3 cellular contexts compared by ENCODE assay signal in genomic region chr17:3403856-3404255, GRCh38. TPM values are rescaled to one million over a fixed set of nuclear protein-coding genes. Genes with fewer than 3 reads are reported as not detected.
"Had no signal": no experiment of that assay in that cellular context is flagged by ENCODE, and none has a peak within 500 bp of the region (broad histone marks: within the 10 kb centered on the region; RNA-seq: fewer than 3 reads in every experiment).

No MANE protein-coding gene starts in this region.

RNA-seq across cellular contexts. Expression of gene OR1E1, which starts 5.6 kb away (rescaled TPM):
- polyA plus RNA-seq: stomach, urinary bladder had no signal

RNA-seq across cellular contexts. Expression of gene OR3A3, which starts 7.3 kb away (rescaled TPM):
- polyA plus RNA-seq: stomach, thymus, urinary bladder had no signal

RNA-seq across cellular contexts. Expression of gene OR3A2, which starts 17.7 kb away (rescaled TPM):
- polyA plus RNA-seq: stomach had no signal

RNA-seq across cellular contexts. Expression of gene OR1E2, which starts 29.8 kb away (rescaled TPM):
- polyA plus RNA-seq: stomach, urinary bladder had no signal
